Comparison of ENCODE assay signal across 7 cellular contexts in genomic region chr10:103632871-103633270, GRCh38.
A peak's percentile ranks its signal among the peaks of the same experiment; 100 is the strongest.
DNase-seq lines count a peak whose midpoint lies in the region; ATAC-seq and TF ChIP-seq lines count a peak whose summit lies in the region.
"Not testable (repeated sequence)": the region's sequence is repeated elsewhere in the genome, so short reads cannot be mapped to it uniquely, and the experiment has no call there.

No MANE protein-coding gene starts in this region.

- not testable (repeated sequence) for H3K36me3 Mint-ChIP-seq in CD8-positive, alpha-beta T cell; activated T-helper 1 cell treated with anti-CD3 and anti-CD28 coated beads, Interleukin-12 subunit alpha, Interleukin-12 subunit beta, Interleukin-2, Interleukin-4 antibody, amounts not matched to agents 30 ng/mL and 10 ng/mL and 1 ng/mL, durations not matched to agents 14 hours and 24 hours and 36 hours (ENCODE audit: low read depth); central memory CD8-positive, alpha-beta T cell (ENCODE audit: insufficient read depth); natural killer cell

- H3K4me3 Mint-ChIP-seq in CD8-positive, alpha-beta T cell; activated T-helper 1 cell treated with anti-CD3 and anti-CD28 coated beads, Interleukin-12 subunit alpha, Interleukin-12 subunit beta, Interleukin-2, Interleukin-4 antibody, amounts not matched to agents 30 ng/mL and 10 ng/mL and 1 ng/mL, durations not matched to agents 14 hours and 24 hours and 36 hours; central memory CD8-positive, alpha-beta T cell; natural killer cell: not testable (repeated sequence)

- H3K79me2 ChIP-seq in GM23248 (ENCODE audit: insufficient read depth) = peaks cover 100% of the 10 kb centered on the region

- intact Hi-C loops in CD8-positive, alpha-beta T cell (cut with DNase I, micrococcal nuclease); activated T-helper 1 cell treated with anti-CD3 and anti-CD28 coated beads, Interleukin-12 subunit alpha, Interleukin-12 subunit beta, Interleukin-2, Interleukin-4 antibody, amounts not matched to agents 30 ng/mL and 10 ng/mL and 1 ng/mL, durations not matched to agents 14 hours and 24 hours and 36 hours (cut with micrococcal nuclease); natural killer cell (cut with micrococcal nuclease): not testable (repeated sequence)

- not testable (repeated sequence) for H3K4me1 Mint-ChIP-seq in CD8-positive, alpha-beta T cell (ENCODE audit: low read depth); activated T-helper 1 cell treated with anti-CD3 and anti-CD28 coated beads, Interleukin-12 subunit alpha, Interleukin-12 subunit beta, Interleukin-2, Interleukin-4 antibody, amounts not matched to agents 30 ng/mL and 10 ng/mL and 1 ng/mL, durations not matched to agents 14 hours and 24 hours and 36 hours (ENCODE audit: low read depth); central memory CD8-positive, alpha-beta T cell; natural killer cell

- peaks cover 37% of the 10 kb centered on the region for H3F3A ChIP-seq in GM23248 (ENCODE audit: insufficient read depth)

- H3K9me3 ChIP-seq in CD8-positive, alpha-beta T cell (ENCODE audit: low read length); GM23248 (ENCODE audit: low read depth); WERI-Rb-1 (ENCODE audit: severe bottlenecking): not testable (repeated sequence)

- not testable (repeated sequence) for H3K4me2 ChIP-seq in GM23248 (ENCODE audit: unreplicated experiment)

- H3K27ac ChIP-seq in CD8-positive, alpha-beta T cell (ENCODE audit: low read depth, low read length) = not testable (repeated sequence)
- H3K27ac ChIP-seq in GM23248 = peak overlapping the region; percentile 21
- peak overlapping the region; percentile 45 for H3K27ac ChIP-seq in WERI-Rb-1

- 89 to 90% methylated on average over 6 of the region's 6 CpGs for WGBS in GM23248 (ENCODE audit: low coverage in 1 of 2, low lambda C conversion rate in 2 of 2, missing lambda C conversion rate in 2 of 2), 2 experiments

- not testable (repeated sequence) for DNase-seq in CD8-positive, alpha-beta T cell; GM23248; activated T-helper 1 cell treated with anti-CD3 and anti-CD28 coated beads, Interleukin-12 subunit alpha, Interleukin-12 subunit beta, Interleukin-2, Interleukin-4 antibody, amounts not matched to agents 30 ng/mL and 10 ng/mL and 1 ng/mL, durations not matched to agents 14 hours and 24 hours and 36 hours (ENCODE audit: low spot score); central memory CD8-positive, alpha-beta T cell (ENCODE audit: low spot score in 2 of 2); natural killer cell
- peak; percentile 62 for DNase-seq in NCI-H82 (lab: John Stamatoyannopoulos, UW)
- peak; percentile 73 for DNase-seq in WERI-Rb-1

- in situ Hi-C loops in GM23248 (cut with MboI) = not testable (repeated sequence)

- not testable (repeated sequence) for H3K27ac Mint-ChIP-seq in CD8-positive, alpha-beta T cell
- H3K27ac Mint-ChIP-seq in activated T-helper 1 cell treated with anti-CD3 and anti-CD28 coated beads, Interleukin-12 subunit alpha, Interleukin-12 subunit beta, Interleukin-2, Interleukin-4 antibody, amounts not matched to agents 30 ng/mL and 10 ng/mL and 1 ng/mL, durations not matched to agents 14 hours and 24 hours and 36 hours = peak overlapping the region; percentile 29
- peak overlapping the region; percentile 41 for H3K27ac Mint-ChIP-seq in central memory CD8-positive, alpha-beta T cell (ENCODE audit: low read depth)
- peak overlapping the region in 1 of 2 donors; percentile 29 for H3K27ac Mint-ChIP-seq in natural killer cell

- not testable (repeated sequence) for H3K9ac ChIP-seq in GM23248

- POLR2A ChIA-PET in CD8-positive, alpha-beta T cell (lab: Charles Lee) = interaction anchor here (0.6 kb wide), 1 partner anchor 74 kb away, joined by 3 read pairs; no protein-coding TSS in a partner anchor

- H3K4me3 ChIP-seq in CD8-positive, alpha-beta T cell (ENCODE audit: low read depth, low read length); GM23248; WERI-Rb-1 (ENCODE audit: low read depth, low read length): not testable (repeated sequence)

- CTCF ChIA-PET in CD8-positive, alpha-beta T cell (lab: Charles Lee) = not testable (repeated sequence)

- not testable (repeated sequence) for H2AFZ ChIP-seq in GM23248

- not testable (repeated sequence) for H3K4me1 ChIP-seq in CD8-positive, alpha-beta T cell (ENCODE audit: insufficient read depth, low read length)
- H3K4me1 ChIP-seq in GM23248 (ENCODE audit: insufficient read depth) = peaks cover 46% of the 10 kb centered on the region

- not testable (repeated sequence) for H3K27me3 Mint-ChIP-seq in CD8-positive, alpha-beta T cell (ENCODE audit: low read depth); activated T-helper 1 cell treated with anti-CD3 and anti-CD28 coated beads, Interleukin-12 subunit alpha, Interleukin-12 subunit beta, Interleukin-2, Interleukin-4 antibody, amounts not matched to agents 30 ng/mL and 10 ng/mL and 1 ng/mL, durations not matched to agents 14 hours and 24 hours and 36 hours (ENCODE audit: insufficient read depth); central memory CD8-positive, alpha-beta T cell; natural killer cell (ENCODE audit: low read depth in 2 of 2)

- H3K27me3 ChIP-seq in CD8-positive, alpha-beta T cell (ENCODE audit: insufficient read depth, low read length); GM23248 (replicated peaks; ENCODE audit: insufficient read depth); WERI-Rb-1 (ENCODE audit: insufficient read depth, low read depth, severe bottlenecking): not testable (repeated sequence)

- peak; percentile 43 for ATAC-seq in CD8-positive, alpha-beta T cell
- peak; percentile 62 for ATAC-seq in central memory CD8-positive, alpha-beta T cell (replicated peaks; ENCODE audit: extremely low read depth, poor library complexity, severe bottlenecking)
- peak in 2 of 3 donors; percentile 42 to 67 for ATAC-seq in natural killer cell

- not testable (repeated sequence) for H3K9me3 Mint-ChIP-seq in CD8-positive, alpha-beta T cell; activated T-helper 1 cell treated with anti-CD3 and anti-CD28 coated beads, Interleukin-12 subunit alpha, Interleukin-12 subunit beta, Interleukin-2, Interleukin-4 antibody, amounts not matched to agents 30 ng/mL and 10 ng/mL and 1 ng/mL, durations not matched to agents 14 hours and 24 hours and 36 hours; central memory CD8-positive, alpha-beta T cell; natural killer cell

- not testable (repeated sequence) for TF ChIP-seq CTCF in CD8-positive, alpha-beta T cell (IDR thresholded peaks at IDR 0.05); WERI-Rb-1 (IDR thresholded peaks at IDR 0.05; ENCODE audit: low read depth, low read length); natural killer cell (IDR thresholded peaks at IDR 0.05)

- H3K9me2 ChIP-seq in GM23248 (ENCODE audit: insufficient read depth) = not testable (repeated sequence)

- not testable (repeated sequence) for H4K20me1 ChIP-seq in GM23248 (ENCODE audit: insufficient read depth)

- not testable (repeated sequence) for H3K36me3 ChIP-seq in CD8-positive, alpha-beta T cell (ENCODE audit: insufficient read depth, low read length); GM23248 (ENCODE audit: low read depth); WERI-Rb-1
